ENCODE assay signal across 14 cellular contexts in the genomic region with DNA sequence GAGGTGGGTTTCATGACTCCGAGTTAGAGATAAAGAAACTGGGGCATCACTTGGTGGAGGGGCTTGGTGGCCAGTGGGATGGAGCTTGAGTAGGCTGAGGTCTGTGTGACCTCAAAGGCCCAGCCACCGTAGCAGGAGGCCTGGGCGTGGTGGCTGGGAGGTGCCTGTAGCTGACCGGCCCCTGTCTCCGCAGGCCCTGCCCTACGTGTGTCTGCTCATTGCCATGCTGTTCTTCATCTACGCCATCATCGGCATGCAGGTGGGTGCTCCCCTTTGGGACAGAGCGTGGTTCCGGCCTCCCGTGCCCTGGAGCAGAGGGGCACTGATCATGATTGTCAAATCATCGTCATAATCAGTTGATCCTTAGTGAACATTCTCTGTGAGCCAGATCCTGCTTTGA.
"Had no signal": no experiment of that assay in that cellular context is flagged by ENCODE, and none has a peak within 500 bp of the region (broad histone marks: within the 10 kb centered on the region; RNA-seq: fewer than 3 reads in every experiment).

No MANE protein-coding gene starts in this region.

- H3K27ac ChIP-seq: gastroesophageal sphincter, heart right ventricle, SJSA1 had no signal

- H3K9me3 ChIP-seq: gastroesophageal sphincter, heart right ventricle, SJSA1 had no signal

- H3K9me3 Mint-ChIP-seq: activated naive CD8-positive, alpha-beta T cell treated with anti-CD3 and anti-CD28 coated beads for 36 hours; activated T-cell treated with anti-CD3 and anti-CD28 coated beads, Interleukin-2, amount 50 U/mL, for 72 hours; brain; stimulated activated naive CD8-positive, alpha-beta T cell treated with anti-CD3 and anti-CD28 coated beads, Interleukin-15, Interleukin-2, amounts not matched to agents 100 ng/mL and 50 ng/mL, for 24 hours had no signal

- H3K4me3 ChIP-seq: gastroesophageal sphincter, heart right ventricle, SJSA1 had no signal

- H3K36me3 Mint-ChIP-seq: activated naive CD8-positive, alpha-beta T cell treated with anti-CD3 and anti-CD28 coated beads for 36 hours had no signal

- H3K4me3 Mint-ChIP-seq: activated naive CD8-positive, alpha-beta T cell treated with anti-CD3 and anti-CD28 coated beads for 36 hours; activated T-cell treated with anti-CD3 and anti-CD28 coated beads, Interleukin-2, amount 50 U/mL, for 72 hours; brain; stimulated activated naive CD8-positive, alpha-beta T cell treated with anti-CD3 and anti-CD28 coated beads, Interleukin-15, Interleukin-2, amounts not matched to agents 100 ng/mL and 50 ng/mL, for 24 hours had no signal

- FAIRE-seq: small intestine had no signal

- H3K27ac Mint-ChIP-seq: activated naive CD8-positive, alpha-beta T cell treated with anti-CD3 and anti-CD28 coated beads for 36 hours; activated T-cell treated with anti-CD3 and anti-CD28 coated beads, Interleukin-2, amount 50 U/mL, for 72 hours; brain; stimulated activated naive CD8-positive, alpha-beta T cell treated with anti-CD3 and anti-CD28 coated beads, Interleukin-15, Interleukin-2, amounts not matched to agents 100 ng/mL and 50 ng/mL, for 24 hours had no signal

- H3K27me3 Mint-ChIP-seq: brain had no signal

- ATAC-seq: activated CD4-positive, CD25-positive, alpha-beta regulatory T cell treated with anti-CD3 and anti-CD28 coated beads, Interleukin-2, amount 50 U/mL, for 24 hours; activated T-cell treated with anti-CD3 and anti-CD28 coated beads, Interleukin-2, amount 50 U/mL, for 72 hours; gastroesophageal sphincter; heart right ventricle; left colon had no signal

- H3K36me3 ChIP-seq: gastroesophageal sphincter, heart right ventricle, SJSA1 had no signal

- DNase-seq: activated CD4-positive, alpha-beta T cell treated with anti-CD3 and anti-CD28 coated beads, Interleukin-2, amount 50 U/mL, for 48 hours; activated naive CD8-positive, alpha-beta T cell treated with anti-CD3 and anti-CD28 coated beads for 36 hours; activated T-cell treated with anti-CD3 and anti-CD28 coated beads, Interleukin-2, amount 50 U/mL, for 72 hours; amygdala; dermis blood vessel endothelial cell; erythroblast; heart right ventricle; small intestine had no signal

- H3K4me1 Mint-ChIP-seq: activated naive CD8-positive, alpha-beta T cell treated with anti-CD3 and anti-CD28 coated beads for 36 hours had no signal

- H3K4me1 ChIP-seq: gastroesophageal sphincter, heart right ventricle, SJSA1 had no signal
